8 cellular contexts compared by ENCODE assay signal in genomic region chr1:36150296-36151132, GRCh38. TPM values are rescaled to one million over a fixed set of nuclear protein-coding genes. Genes with fewer than 3 reads are reported as not detected.
DNase-seq lines count a peak whose midpoint lies in the region; FAIRE-seq and TF ChIP-seq lines count a peak whose summit lies in the region.

No MANE protein-coding gene starts in this region.

- DNase-seq in MV-4-11 (lab: John Stamatoyannopoulos, UW), result peak; percentile 89
- no peak for DNase-seq in SK-N-MC (ENCODE audit: low read depth, low spot score)
- peak; percentile 89 for DNase-seq in glutamatergic neuron
- DNase-seq in osteocyte (ENCODE audit: extremely low spot score, unreplicated experiment), result peak; percentile 97
- peak; percentile 85 for DNase-seq in type B pancreatic cell (ENCODE audit: extremely low spot score, unreplicated experiment)

- no peaks in the 10 kb centered on the region for H3K9me3 ChIP-seq in HEK293 (ENCODE audit: control insufficient read depth, insufficient read depth, low read depth, low read length)
- no peaks in the 10 kb centered on the region for H3K9me3 ChIP-seq in SK-N-MC (ENCODE audit: low read depth, low read length)

- H3K9ac ChIP-seq in SK-N-MC (ENCODE audit: insufficient read length), result peak overlapping the region; percentile 24

- no peaks in the 10 kb centered on the region for H3K4me1 ChIP-seq in HEK293 (ENCODE audit: control insufficient read depth, insufficient read depth, low read length)

- H3K4me3 ChIP-seq in HEK293 (ENCODE audit: low read depth, low read length) (no peak overlapping the region; the same call in 1 of the 2 replicates), SK-N-MC (peak overlapping the region; percentile 67)

- peak overlapping the region; percentile 98 for H3K4me3 Mint-ChIP-seq in activated naive CD8-positive, alpha-beta T cell
- H3K4me3 Mint-ChIP-seq in glutamatergic neuron (ENCODE audit: unreplicated experiment) (peak overlapping the region; percentile 68), osteocyte (ENCODE audit: unreplicated experiment) (peak overlapping the region; percentile 96), type B pancreatic cell (peak overlapping the region; percentile 99)

- no peak overlapping the region for H3K27ac ChIP-seq in HEK293 (ENCODE audit: extremely low read depth, low read depth, low read length)
- H3K27ac ChIP-seq in SK-N-MC, result peak overlapping the region; percentile 95

- TF ChIP-seq CTCF in HEK293 (tag by site-specific recombination; IDR thresholded peaks at IDR 0.05) (no peak), glutamatergic neuron (IDR thresholded peaks at IDR 0.05; ENCODE audit: partially characterized antibody, unreplicated experiment) (peak; percentile 14), osteocyte (IDR thresholded peaks at IDR 0.05) (no peak), type B pancreatic cell (conservative IDR thresholded peaks at IDR 0.05) (no peak)

- H3K36me3 ChIP-seq in HEK293 (ENCODE audit: control insufficient read depth in 2 of 2, insufficient read depth in 1 of 2, low read length in 2 of 2) (peaks cover 0 to 13% of the 10 kb centered on the region in 2 experiments; a peak in 1 of 3 replicates), SK-N-MC (ENCODE audit: insufficient read depth, low read length) (peaks cover 13% of the 10 kb centered on the region; the same call in 1 of the 2 replicates)

- H3K27me3 Mint-ChIP-seq in activated naive CD8-positive, alpha-beta T cell, result no peaks in the 10 kb centered on the region
- peaks cover 21% of the 10 kb centered on the region for H3K27me3 Mint-ChIP-seq in glutamatergic neuron (ENCODE audit: unreplicated experiment)
- no peaks in the 10 kb centered on the region for H3K27me3 Mint-ChIP-seq in osteocyte (ENCODE audit: unreplicated experiment)
- no peaks in the 10 kb centered on the region for H3K27me3 Mint-ChIP-seq in type B pancreatic cell

- POLR2A ChIA-PET in HEK293 (lab: Yijun Ruan, JAX), result interaction anchor here (1.1 to 3.8 kb wide), 12 partner anchors 10 to 300 kb away, joined by 3 to 28 read pairs (median 7); partner anchors contain the start of genes EVA1B, LSM10, OSCP1 and THRAP3

- peak overlapping the region; percentile 94 for H3K27ac Mint-ChIP-seq in activated naive CD8-positive, alpha-beta T cell
- H3K27ac Mint-ChIP-seq in glutamatergic neuron (ENCODE audit: unreplicated experiment), result peak overlapping the region; percentile 93
- H3K27ac Mint-ChIP-seq in osteocyte (ENCODE audit: unreplicated experiment), result peak overlapping the region; percentile 99
- H3K27ac Mint-ChIP-seq in type B pancreatic cell, result peak overlapping the region; percentile 98

- CTCF ChIA-PET in HEK293 (lab: Yijun Ruan, JAX), result interaction anchor here (0.6 to 4.4 kb wide), 41 partner anchors 9 to 348 kb away, joined by 3 to 132 read pairs (median 5); partner anchors contain the start of genes AGO1 and THRAP3

- H3K36me3 Mint-ChIP-seq in activated naive CD8-positive, alpha-beta T cell, result no peaks in the 10 kb centered on the region
- H3K36me3 Mint-ChIP-seq in glutamatergic neuron (ENCODE audit: unreplicated experiment) (no peaks in the 10 kb centered on the region), osteocyte (ENCODE audit: unreplicated experiment) (peaks cover 2% of the 10 kb centered on the region), type B pancreatic cell (no peaks in the 10 kb centered on the region)

- no peaks in the 10 kb centered on the region for H3K9me3 Mint-ChIP-seq in activated naive CD8-positive, alpha-beta T cell (ENCODE audit: low read depth)
- peaks cover 10% of the 10 kb centered on the region for H3K9me3 Mint-ChIP-seq in glutamatergic neuron (ENCODE audit: unreplicated experiment)
- H3K9me3 Mint-ChIP-seq in osteocyte (ENCODE audit: unreplicated experiment), result no peaks in the 10 kb centered on the region
- H3K9me3 Mint-ChIP-seq in type B pancreatic cell, result no peaks in the 10 kb centered on the region

- FAIRE-seq in G401.6 (lab: Jason Lieb, UNC), result peak; percentile 97

- peaks cover 65% of the 10 kb centered on the region for H3K4me1 Mint-ChIP-seq in activated naive CD8-positive, alpha-beta T cell (ENCODE audit: low read depth)
- H3K4me1 Mint-ChIP-seq in glutamatergic neuron (ENCODE audit: low read depth, unreplicated experiment) (peaks cover 27% of the 10 kb centered on the region), osteocyte (ENCODE audit: unreplicated experiment) (peaks cover 55% of the 10 kb centered on the region), type B pancreatic cell (ENCODE audit: unreplicated experiment) (peaks cover 34% of the 10 kb centered on the region)

TF ChIP-seq in HEK293, 187 proteins besides CTCF, POLR2A, EP300 and RAD21 (continues in another document):
- no peak for TF ChIP-seq ZNF362 (tag by site-specific recombination; IDR thresholded peaks at IDR 0.05)
- TF ChIP-seq ZBTB8A (tag by site-specific recombination; IDR thresholded peaks at IDR 0.05), result 0 out of 2 replicates have a peak, but pooled peaks have one; percentile 42
- no peak for TF ChIP-seq ZNF366 (tag by site-specific recombination; conservative IDR thresholded peaks at IDR 0.05)
- TF ChIP-seq TSHZ1 (tag by site-specific recombination; IDR thresholded peaks at IDR 0.05; ENCODE audit: borderline replicate concordance), result no peak
- TF ChIP-seq KLF8 (tag by site-specific recombination; IDR thresholded peaks at IDR 0.05), result 0 out of 2 replicates have a peak, but pooled peaks have one; percentile 38
- no peak for TF ChIP-seq ZNF18 (tag by site-specific recombination; IDR thresholded peaks at IDR 0.05)
- TF ChIP-seq KLF16 (tag by site-specific recombination; IDR thresholded peaks at IDR 0.05), result no peak
- peak; percentile 87 for TF ChIP-seq PRDM1 (tag by site-specific recombination; IDR thresholded peaks at IDR 0.05)
- TF ChIP-seq ELK4 (IDR thresholded peaks at IDR 0.05; ENCODE audit: borderline replicate concordance, low read depth, low read length), result no peak
- 0 out of 2 replicates have a peak, but pooled peaks have one; percentile 44 for TF ChIP-seq ZNF391 (tag by site-specific recombination; IDR thresholded peaks at IDR 0.05; ENCODE audit: borderline replicate concordance, low read depth)

RNA-seq across cellular contexts. Expression of gene TRAPPC3, which starts 1.2 kb away (rescaled TPM):
- 30.0 TPM for total RNA-seq in glutamatergic neuron (ENCODE audit: unreplicated experiment)
- 68.9 and 72.4 TPM in 2 replicates for total RNA-seq in osteocyte
- 63.4 and 75.6 TPM in 2 replicates for total RNA-seq in type B pancreatic cell (ENCODE audit: low replicate concordance)

RNA-seq across cellular contexts. Expression of gene MAP7D1, which starts 5.4 kb away (rescaled TPM):
- 152 TPM for total RNA-seq in glutamatergic neuron (ENCODE audit: unreplicated experiment)
- total RNA-seq in osteocyte, result 157 and 163 TPM in 2 replicates
- 94.5 and 112 TPM in 2 replicates for total RNA-seq in type B pancreatic cell (ENCODE audit: low replicate concordance)

RNA-seq across cellular contexts. Expression of gene COL8A2, which starts 25.5 kb away (rescaled TPM):
- total RNA-seq in glutamatergic neuron (ENCODE audit: unreplicated experiment) (not detected), osteocyte (8.2 and 10.1 TPM in 2 replicates), type B pancreatic cell (ENCODE audit: low replicate concordance) (0.14 and 2.5 TPM in 2 replicates)
